In genomic region chr3:25902586-25902985, GRCh38 we compare ENCODE assay signal across 25 cellular contexts.
"Had no signal": no experiment of that assay in that cellular context is flagged by ENCODE, and none has a peak within 500 bp of the region (broad histone marks: within the 10 kb centered on the region; RNA-seq: fewer than 3 reads in every experiment).

No MANE protein-coding gene starts in this region.

- H3K9me3 Mint-ChIP-seq: memory B cell; natural killer cell treated with Interleukin-12 subunit alpha and Interleukin-12 subunit beta and Interleukin-15 and Interleukin-18, amount 100 ng/mL, for 72 hours; neural progenitor cell; stimulated activated effector memory CD8-positive, alpha-beta T cell treated with anti-CD3 and anti-CD28 coated beads, Interleukin-12 subunit alpha, Interleukin-12 subunit beta, amount 100 ng/mL, for 72 hours; type B pancreatic cell had no signal

- H3K4me2 ChIP-seq: neural progenitor cell had no signal

- H3K27ac Mint-ChIP-seq: memory B cell; natural killer cell treated with Interleukin-12 subunit alpha and Interleukin-12 subunit beta and Interleukin-15 and Interleukin-18, amount 100 ng/mL, for 72 hours; neural progenitor cell; stimulated activated effector memory CD8-positive, alpha-beta T cell treated with anti-CD3 and anti-CD28 coated beads, Interleukin-12 subunit alpha, Interleukin-12 subunit beta, amount 100 ng/mL, for 72 hours; type B pancreatic cell had no signal

- H3K4me3 ChIP-seq: coronary artery, esophagus squamous epithelium, gastroesophageal sphincter, left ventricle myocardium inferior, lower lobe of right lung, neural progenitor cell, ovary, right atrium auricular region, sigmoid colon, suprapubic skin, thyroid gland, uterus had no signal

- ATAC-seq: gastroesophageal sphincter; lower lobe of right lung; natural killer cell treated with Interleukin-12 subunit alpha and Interleukin-12 subunit beta and Interleukin-15 and Interleukin-18, amount 100 ng/mL, for 72 hours; stimulated activated effector memory CD8-positive, alpha-beta T cell treated with anti-CD3 and anti-CD28 coated beads, Interleukin-12 subunit alpha, Interleukin-12 subunit beta, amount 100 ng/mL, for 72 hours; stimulated activated naive CD8-positive, alpha-beta T cell treated with anti-CD3 and anti-CD28 coated beads, Interleukin-15, Interleukin-2, amounts not matched to agents 100 U/mL and 50 U/mL, for 24 hours had no signal

- H3K9me3 ChIP-seq: esophagus squamous epithelium, gastroesophageal sphincter, left ventricle myocardium inferior, lower lobe of right lung, ovary, right atrium auricular region, sigmoid colon, suprapubic skin, thyroid gland, uterus had no signal

- H3K27me3 ChIP-seq: esophagus squamous epithelium, gastroesophageal sphincter, neural progenitor cell, ovary, right atrium auricular region, sigmoid colon, suprapubic skin, thyroid gland, uterus had no signal

- H3K36me3 Mint-ChIP-seq: memory B cell; natural killer cell treated with Interleukin-12 subunit alpha and Interleukin-12 subunit beta and Interleukin-15 and Interleukin-18, amount 100 ng/mL, for 72 hours; neural progenitor cell; stimulated activated effector memory CD8-positive, alpha-beta T cell treated with anti-CD3 and anti-CD28 coated beads, Interleukin-12 subunit alpha, Interleukin-12 subunit beta, amount 100 ng/mL, for 72 hours; type B pancreatic cell had no signal

- H3K4me1 ChIP-seq: esophagus squamous epithelium, left ventricle myocardium inferior, lower lobe of right lung, right atrium auricular region, suprapubic skin, thyroid gland, uterus had no signal

- H3K4me3 Mint-ChIP-seq: memory B cell; natural killer cell treated with Interleukin-12 subunit alpha and Interleukin-12 subunit beta and Interleukin-15 and Interleukin-18, amount 100 ng/mL, for 72 hours; neural progenitor cell; stimulated activated effector memory CD8-positive, alpha-beta T cell treated with anti-CD3 and anti-CD28 coated beads, Interleukin-12 subunit alpha, Interleukin-12 subunit beta, amount 100 ng/mL, for 72 hours; type B pancreatic cell had no signal

- H3K27ac ChIP-seq: coronary artery, esophagus squamous epithelium, gastroesophageal sphincter, left ventricle myocardium inferior, lower lobe of right lung, neural progenitor cell, ovary, right atrium auricular region, sigmoid colon, suprapubic skin, thyroid gland, uterus had no signal

- H3K4me1 Mint-ChIP-seq: memory B cell; stimulated activated effector memory CD8-positive, alpha-beta T cell treated with anti-CD3 and anti-CD28 coated beads, Interleukin-12 subunit alpha, Interleukin-12 subunit beta, amount 100 ng/mL, for 72 hours had no signal

- DNase-seq: esophagus squamous epithelium; foreskin fibroblast; glutamatergic neuron; islet precursor cell; left ventricle myocardium inferior; lower lobe of right lung; midbrain; nucleus accumbens; ovary; sigmoid colon; small intestine; stimulated activated CD4-positive, alpha-beta T cell treated with anti-CD3 and anti-CD28 coated beads, Interleukin-4, amount 100 ng/mL, for 1 hour; stimulated activated CD8-positive, alpha-beta memory T cell treated with anti-CD3 and anti-CD28 coated beads, Interleukin-4, amount 100 ng/mL, for 48 hours; stimulated activated naive CD8-positive, alpha-beta T cell treated with anti-CD3 and anti-CD28 coated beads, Interleukin-15, Interleukin-2, amounts not matched to agents 100 U/mL and 50 U/mL, for 24 hours; thyroid gland; uterus had no signal

- H3K9ac ChIP-seq: neural progenitor cell had no signal

- H3K36me3 ChIP-seq: esophagus squamous epithelium, gastroesophageal sphincter, left ventricle myocardium inferior, lower lobe of right lung, neural progenitor cell, ovary, right atrium auricular region, sigmoid colon, suprapubic skin, thyroid gland, uterus had no signal

- H2AFZ ChIP-seq: neural progenitor cell had no signal
